In genomic region chrX:123077671-123078070, GRCh38 we compare ENCODE assay signal across 17 cellular contexts.
DNase-seq lines count a peak whose midpoint lies in the region; ATAC-seq and TF ChIP-seq lines count a peak whose summit lies in the region.
"Had no signal": no experiment of that assay in that cellular context is flagged by ENCODE, and none has a peak within 500 bp of the region (broad histone marks: within the 10 kb centered on the region; RNA-seq: fewer than 3 reads in every experiment).

No MANE protein-coding gene starts in this region.

- POLR2A ChIA-PET in WTC11 (lab: Charles Lee): no interaction called here

- H3K27me3 Mint-ChIP-seq in nephron progenitor cell (ENCODE audit: low read depth, poor library complexity): no peaks in the 10 kb centered on the region
- H3K27me3 Mint-ChIP-seq in WTC11 (ENCODE audit: low read depth): no peaks in the 10 kb centered on the region
- H3K27me3 Mint-ChIP-seq: CD4-positive, alpha-beta memory T cell; IgD-negative memory B cell had no signal

- H3K9me3 Mint-ChIP-seq in nephron progenitor cell (peaks cover 8% of the 10 kb centered on the region), WTC11 (no peaks in the 10 kb centered on the region)
- H3K9me3 Mint-ChIP-seq: CD4-positive, alpha-beta memory T cell had no signal

- TF ChIP-seq CTCF in nephron progenitor cell (IDR thresholded peaks at IDR 0.05) (no peak), WTC11 (IDR thresholded peaks at IDR 0.05) (no peak)

- CTCF ChIA-PET in WTC11 (lab: Charles Lee): no interaction called here

- H3K4me1 Mint-ChIP-seq in nephron progenitor cell (peaks cover 13% of the 10 kb centered on the region), WTC11 (0 out of 2 replicates have a peak, but pooled peaks cover 3% of the 10 kb centered on the region)
- H3K4me1 Mint-ChIP-seq: CD4-positive, alpha-beta memory T cell; IgD-negative memory B cell had no signal

- peak overlapping the region; percentile 14 for H3K27ac Mint-ChIP-seq in nephron progenitor cell
- H3K27ac Mint-ChIP-seq in WTC11: no peak overlapping the region
- H3K27ac Mint-ChIP-seq: CD4-positive, alpha-beta memory T cell; IgD-negative memory B cell had no signal

- no peak for ATAC-seq in WTC11
- no peak for ATAC-seq in GM21576 (IDR thresholded peaks at IDR 0.05; ENCODE audit: unreplicated experiment)
- ATAC-seq: HCT116 had no signal

- H3K36me3 Mint-ChIP-seq in nephron progenitor cell (ENCODE audit: low read depth) (no peaks in the 10 kb centered on the region), WTC11 (no peaks in the 10 kb centered on the region)
- H3K36me3 Mint-ChIP-seq: CD4-positive, alpha-beta memory T cell; IgD-negative memory B cell had no signal

- peak; percentile 1 for DNase-seq in NCI-H2171 treated with DMSO at 0.1 percent for 48 hours (lab: John Stamatoyannopoulos, UW)
- no peak for DNase-seq in NCI-H2171 (lab: John Stamatoyannopoulos, UW)
- DNase-seq in EH (ENCODE audit: low read depth): peak; percentile 47
- DNase-seq in SK-N-DZ (ENCODE audit: low spot score): peak; percentile 72
- no peak for DNase-seq in nephron progenitor cell
- DNase-seq in WTC11 (ENCODE audit: low spot score): no peak
- DNase-seq in iPS-NIHi7 (ENCODE audit: extremely low spot score): no peak
- DNase-seq: 8988T; ACHN; BE2C; CD4-positive, alpha-beta memory T cell; DMS79; EL; KG1 had no signal

- H3K4me3 Mint-ChIP-seq in nephron progenitor cell: no peak overlapping the region
- H3K4me3 Mint-ChIP-seq in WTC11: no peak overlapping the region
- H3K4me3 Mint-ChIP-seq: CD4-positive, alpha-beta memory T cell; IgD-negative memory B cell had no signal

TF ChIP-seq in WTC11, 78 proteins besides CTCF, POLR2A, EP300 and RAD21:
- TF ChIP-seq SMAD3 (CRISPR knock-in tag; IDR thresholded peaks at IDR 0.05; ENCODE audit: borderline replicate concordance) (no peak), ESRRA (CRISPR knock-in tag; IDR thresholded peaks at IDR 0.05; ENCODE audit: borderline replicate concordance) (no peak)

Comparison
In these comparisons a context has a peak if more than half of its experiments do, and no peak if none do; other contexts are left out.
1. DNase-seq: peak in NCI-H2171 treated with DMSO at 0.1 percent for 48 hours (single experiment), EH (single experiment) and SK-N-DZ (single experiment); none in NCI-H2171 (single experiment), nephron progenitor cell (single experiment), WTC11 (single experiment) and iPS-NIHi7 (single experiment).